In genomic region chr1:47433453-47434050, GRCh38 we compare ENCODE assay signal across 10 cellular contexts. TPM values are rescaled to one million over a fixed set of nuclear protein-coding genes. Genes with fewer than 3 reads are reported as not detected.
DNase-seq lines count a peak whose midpoint lies in the region; ATAC-seq and TF ChIP-seq lines count a peak whose summit lies in the region.
"Had no signal": no experiment of that assay in that cellular context is flagged by ENCODE, and none has a peak within 500 bp of the region (broad histone marks: within the 10 kb centered on the region; RNA-seq: fewer than 3 reads in every experiment).

No MANE protein-coding gene starts in this region.

- H3K27me3 ChIP-seq in GM23248 (replicated peaks; ENCODE audit: insufficient read depth), result no peaks in the 10 kb centered on the region
- peaks cover 0 to 85% (median 36%) of the 10 kb centered on the region in 3 donors for H3K27me3 ChIP-seq in psoas muscle (ENCODE audit: insufficient read depth in 3 of 3, low read length in 2 of 3)

- intact Hi-C loops in psoas muscle (cut with DNase I), result no loop called here
- intact Hi-C loops in posterior vena cava (cut with DNase I), result loop anchor here (2.0 to 10.0 kb wide), 4 partner anchors 241 to 289 kb away; partner anchors contain the start of gene PDZK1IP1 (in 1 of the 2)

- peaks cover 27 to 30% of the 10 kb centered on the region in 2 donors for H3K27me3 Mint-ChIP-seq in T-cell

- CTCF ChIA-PET in T-cell (lab: Charles Lee), result interaction anchor here (0.6 to 3.0 kb wide), 4 partner anchors 25 to 293 kb away, joined by 3 to 20 read pairs (median 4); no protein-coding TSS in a partner anchor

- peak overlapping the region; percentile 64 for H3K4me2 ChIP-seq in GM23248 (ENCODE audit: unreplicated experiment)

- H3K9me3 Mint-ChIP-seq in T-cell, result no peaks in the 10 kb centered on the region

- H3K36me3 Mint-ChIP-seq in T-cell, result peaks cover 5% of the 10 kb centered on the region

- POLR2A ChIA-PET in T-cell (lab: Charles Lee), result no interaction called here

- no peaks in the 10 kb centered on the region for H3K79me2 ChIP-seq in GM23248 (ENCODE audit: insufficient read depth)

- H3K27ac ChIP-seq in GM23248 (no peak overlapping the region), psoas muscle (no peak overlapping the region)

- H3K4me3 ChIP-seq in GM23248 (peak overlapping the region; percentile 53), fibroblast of pulmonary artery (replicated peaks; ENCODE audit: low read depth, low read length) (peak overlapping the region; percentile 30), psoas muscle (peak overlapping the region; percentile 37)

- H3K9me2 ChIP-seq in GM23248 (ENCODE audit: insufficient read depth), result no peaks in the 10 kb centered on the region

- no peak for DNase-seq in GM23248
- no peak for DNase-seq in T-cell
- DNase-seq in fibroblast of pulmonary artery (ENCODE audit: low read depth), result no peak
- DNase-seq in psoas muscle, result no peak
- no peak for DNase-seq in T1000 (lab: John Stamatoyannopoulos, UW)
- DNase-seq in posterior vena cava (ENCODE audit: low spot score), result no peak
- DNase-seq: DMS153; effector CD8-positive, alpha-beta T cell; NCI-H2171 treated with DMSO at 0.1 percent for 48 hours had no signal

- in situ Hi-C loops in GM23248 (cut with MboI), result no loop called here

- ATAC-seq in T-cell (replicated peaks in 1 of 4) (no peak), psoas muscle (no peak), HG03439 (IDR thresholded peaks at IDR 0.05; ENCODE audit: unreplicated experiment) (no peak)

- H3F3A ChIP-seq in GM23248 (ENCODE audit: insufficient read depth), result 0 out of 2 replicates have a peak, but pooled peaks cover 5% of the 10 kb centered on the region

- H3K9me3 ChIP-seq in GM23248 (ENCODE audit: low read depth) (no peaks in the 10 kb centered on the region), psoas muscle (no peaks in the 10 kb centered on the region)

- H3K27ac Mint-ChIP-seq in T-cell, result no peak overlapping the region

- H3K4me1 Mint-ChIP-seq in T-cell, result peaks cover 37 to 43% (median 37%) of the 10 kb centered on the region in 3 donors

- H3K36me3 ChIP-seq in GM23248 (ENCODE audit: low read depth) (no peaks in the 10 kb centered on the region), psoas muscle (ENCODE audit: insufficient read depth in 1 of 2, low read depth in 1 of 2) (no peaks in the 10 kb centered on the region)

- no peak for TF ChIP-seq CTCF in fibroblast of pulmonary artery (IDR thresholded peaks at IDR 0.05; ENCODE audit: low read length, missing control alignments)
- TF ChIP-seq CTCF in psoas muscle (IDR thresholded peaks at IDR 0.05), result no peak

- H2AFZ ChIP-seq in GM23248, result peak overlapping the region; percentile 65

- H3K4me1 ChIP-seq in GM23248 (ENCODE audit: insufficient read depth) (peaks cover 28% of the 10 kb centered on the region), psoas muscle (no peaks in the 10 kb centered on the region)

- H3K4me3 Mint-ChIP-seq in T-cell, result peak overlapping the region in 2 of 3 donors; percentile 14 to 80

- H3K9ac ChIP-seq in GM23248, result peak overlapping the region; percentile 2; the same call in 1 of the 2 replicates

- no peaks in the 10 kb centered on the region for H4K20me1 ChIP-seq in GM23248 (ENCODE audit: insufficient read depth)

- WGBS in GM23248 (ENCODE audit: low coverage in 1 of 2, low lambda C conversion rate in 2 of 2, missing lambda C conversion rate in 2 of 2), 2 experiments, result 63 to 70% methylated on average over 30 to 33 of the region's 33 CpGs
- 43 to 48% (median 46%) methylated on average over 33 of the region's 33 CpGs for WGBS in psoas muscle, 3 donors

RNA-seq across cellular contexts. Expression of gene FOXD2, which starts 4.3 kb away (rescaled TPM):
- 0.43 TPM in 1 of 2 replicates, not detected in the other for total RNA-seq in GM23248 (2014; rRNA removed; shearing (Covaris generic))
- 0.15 and 0.20 TPM in 2 replicates for polyA plus RNA-seq in GM23248 (2016; fragmentation: Nextera tagmentation; extraction: Ambion mirVana)
- total RNA-seq in T-cell, result under 1 TPM; 0.42 to 0.76 (median 0.56) TPM
- under 1 TPM; 0.04 to 0.13 (median 0.09) TPM for total RNA-seq in psoas muscle
- under 1 TPM; 0.04 TPM for polyA plus RNA-seq in psoas muscle
- total RNA-seq in posterior vena cava, result under 1 TPM; 0.19 to 0.37 TPM

RNA-seq across cellular contexts. Expression of gene FOXE3, which starts 17.5 kb away (rescaled TPM):
- 0.13 TPM in 1 of 2 replicates, not detected in the other for total RNA-seq in GM23248 (2014; rRNA removed; shearing (Covaris generic))
- polyA plus RNA-seq in GM23248 (2016; fragmentation: Nextera tagmentation; extraction: Ambion mirVana) (0.13 TPM in 1 of 2 replicates, not detected in the other), psoas muscle (under 1 TPM in 2 of 3 donors, not detected in 1; 0.03 to 0.08 TPM)
- total RNA-seq in T-cell (under 1 TPM in 1 of 5 donors, not detected in 4; 0.18 TPM), psoas muscle (under 1 TPM in 1 of 4 donors, not detected in 3; 0.10 TPM), posterior vena cava (under 1 TPM in 1 of 2 donors, not detected in 1; 0.10 TPM)

Comparison
In these comparisons a context has a peak if more than half of its experiments do, and no peak if none do; other contexts are left out.
1. intact Hi-C loops: an anchor here in posterior vena cava (2.0 to 10.0 kb wide); none called in psoas muscle.